Comparison of ENCODE assay signal across 20 cellular contexts in the genomic region with DNA sequence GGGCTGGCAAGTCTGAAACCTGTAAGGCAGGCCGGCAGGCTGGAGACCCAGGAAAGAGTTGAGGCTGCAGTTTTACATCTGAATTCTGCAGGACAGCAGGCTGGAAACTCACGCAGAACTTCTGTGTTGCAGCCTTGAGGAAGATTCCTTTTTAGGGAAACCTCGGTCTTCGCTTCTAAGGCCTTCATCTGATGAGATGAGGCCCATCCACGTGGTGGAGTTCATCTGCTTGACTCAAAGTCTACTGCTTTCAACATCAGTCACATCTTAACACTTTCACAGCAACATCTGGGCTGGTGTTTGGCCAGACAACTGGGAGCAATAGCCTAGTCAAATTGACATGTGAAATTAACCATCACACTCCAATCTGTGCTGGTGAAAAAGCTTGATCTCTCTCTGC. TPM values are rescaled to one million over a fixed set of nuclear protein-coding genes. Genes with fewer than 3 reads are reported as not detected.
A peak's percentile ranks its signal among the peaks of the same experiment; 100 is the strongest.
DNase-seq lines count a peak whose midpoint lies in the region; ATAC-seq, FAIRE-seq and TF ChIP-seq lines count a peak whose summit lies in the region.
"Had no signal": no experiment of that assay in that cellular context is flagged by ENCODE, and none has a peak within 500 bp of the region (broad histone marks: within the 10 kb centered on the region; RNA-seq: fewer than 3 reads in every experiment).

No MANE protein-coding gene starts in this region.

- H2AK5ac ChIP-seq in mesendoderm (ENCODE audit: low read length) = no peak overlapping the region

- BruUV-seq in HCT116 (replicated peaks; lab: Mats Ljungman, UMichigan) = TSS peak; percentile 13
- no TSS peak for BruUV-seq in K562 (replicated peaks; lab: Mats Ljungman, UMichigan)

- H4K5ac ChIP-seq in mesendoderm (ENCODE audit: low read length) = no peak overlapping the region

- no peak overlapping the region for H3K4ac ChIP-seq in mesendoderm (ENCODE audit: low read depth, low read length)

- H3K27me3 ChIP-seq in HCT116 (ENCODE audit: insufficient read depth, low read length) (no peaks in the 10 kb centered on the region), K562 (ENCODE audit: control insufficient read depth in 2 of 2, insufficient read depth in 2 of 2, low read length in 2 of 2) (peaks cover 40 to 59% of the 10 kb centered on the region in 2 experiments; a peak in 4 of 5 replicates), spleen (replicated peaks in 1 of 7) (no peaks in the 10 kb centered on the region), mesendoderm (ENCODE audit: insufficient read depth, low read length, poor library complexity) (no peaks in the 10 kb centered on the region)
- H3K27me3 ChIP-seq: BLaER1 had no signal

- peaks cover 0 to 13% of the 10 kb centered on the region in 2 experiments; a peak in 1 of 4 replicates for H3K36me3 ChIP-seq in HCT116 (ENCODE audit: control insufficient read depth in 1 of 2, insufficient read depth in 2 of 2, low read length in 2 of 2)
- H3K36me3 ChIP-seq in K562 (ENCODE audit: control insufficient read depth, insufficient read depth, low read length) = no peaks in the 10 kb centered on the region
- H3K36me3 ChIP-seq in spleen = peaks cover 0 to 88% (median 16%) of the 10 kb centered on the region in 6 donors
- H3K36me3 ChIP-seq in mesendoderm (ENCODE audit: control insufficient read depth, insufficient read depth, low read length) = no peaks in the 10 kb centered on the region
- H3K36me3 ChIP-seq: BLaER1 had no signal

- H2AFZ ChIP-seq in HCT116 (ENCODE audit: low read depth, low read length, poor library complexity, severe bottlenecking) (no peak overlapping the region), K562 (ENCODE audit: low read depth, low read length) (no peak overlapping the region)
- H2AFZ ChIP-seq: GM23248 had no signal

- no peaks in the 10 kb centered on the region for H3K79me1 ChIP-seq in mesendoderm (ENCODE audit: low read length)

- POLR2A ChIA-PET in A549 (lab: Yijun Ruan, JAX) (interaction anchor here (2.0 kb wide), 1 partner anchor 58 kb away, joined by 5 read pairs; no protein-coding TSS in a partner anchor), HCT116 (lab: Charles Lee) (no interaction called here), K562 (lab: Yijun Ruan, JAX) (no interaction called here)

- no peak overlapping the region for H2BK5ac ChIP-seq in mesendoderm (ENCODE audit: low read length)

- H3K9me3 ChIP-seq in A549 (no peaks in the 10 kb centered on the region), HCT116 (ENCODE audit: control insufficient read depth in 1 of 2, insufficient read depth in 1 of 2, low read depth in 1 of 2, low read length in 2 of 2) (no peaks in the 10 kb centered on the region), K562 (replicated peaks; ENCODE audit: control insufficient read depth, insufficient read depth, low read depth, low read length) (no peaks in the 10 kb centered on the region), spleen (no peaks in the 10 kb centered on the region)
- H3K9me3 ChIP-seq: BLaER1, Caco-2 had no signal

- no peak for TF ChIP-seq RAD21 in A549 (conservative IDR thresholded peaks at IDR 0.05 in 1 of 2, IDR thresholded peaks at IDR 0.05 in 1 of 2)
- TF ChIP-seq RAD21 in HCT116 (IDR thresholded peaks at IDR 0.05; ENCODE audit: low read depth) = no peak
- no peak for TF ChIP-seq RAD21 in K562 (CRISPR knock-in tag; conservative IDR thresholded peaks at IDR 0.05 in 1 of 2, IDR thresholded peaks at IDR 0.05 in 1 of 2)

- WGBS in A549 (ENCODE audit: missing lambda C conversion rate) = 84% methylated on average over 5 of the region's 5 CpGs
- WGBS in K562 (ENCODE audit: insufficient coverage, low coverage, missing lambda C conversion rate) = 4% methylated on average over 5 of the region's 5 CpGs
- WGBS in spleen, 5 donors = 81 to 91% (median 88%) methylated on average over 5 of the region's 5 CpGs
- no CpG with 5 or more reads among the region's 5 CpGs for WGBS in mesendoderm (ENCODE audit: extremely low coverage, insufficient coverage, low lambda C conversion rate)

- RAD21 ChIA-PET in HCT116 (lab: Charles Lee; ENCODE audit: low non-redundant PET in 1 of 2, low total read pairs in 2 of 2, uncharacterized antibody in 2 of 2, unreplicated experiment in 2 of 2) = no interaction called here

- DNase-seq in A549 (ENCODE audit: low read depth in 1 of 2, low spot score in 1 of 2) (no peak), HCT116 (ENCODE audit: low read depth, low spot score) (no peak), K562 (ENCODE audit: extremely low read depth in 1 of 4, low spot score in 3 of 4) (no peak), spleen (peak; percentile 6), cerebellar cortex (ENCODE audit: low spot score) (no peak), mesendoderm (no peak)
- DNase-seq: Caco-2; CD4-positive, CD25-positive, alpha-beta regulatory T cell; CD8-positive, alpha-beta T cell; DMS153; DND-41; GM23248; H7; HCEC 1CT; HFFc6 had no signal

- in situ Hi-C loops in K562 (cut with MboI) = no loop called here

- H4K8ac ChIP-seq in mesendoderm (ENCODE audit: low read depth, low read length) = no peak overlapping the region

- TF ChIP-seq EP300 in A549 (IDR thresholded peaks at IDR 0.05) (no peak), K562 (IDR thresholded peaks at IDR 0.05; ENCODE audit: low read length) (no peak)

- H3K9me1 ChIP-seq in K562 (ENCODE audit: control insufficient read depth, insufficient read depth, low read length) = peaks cover 5% of the 10 kb centered on the region

- TF ChIP-seq CTCF in A549 (IDR thresholded peaks at IDR 0.05) (no peak), HCT116 (IDR thresholded peaks at IDR 0.05 in 2 of 3, conservative IDR thresholded peaks at IDR 0.05 in 1 of 3; ENCODE audit: borderline replicate concordance in 1 of 3, insufficient read depth in 1 of 3, low read depth in 2 of 3, low read length in 2 of 3) (no peak), K562 (IDR thresholded peaks at IDR 0.05 in 2 of 3, conservative IDR thresholded peaks at IDR 0.05 in 1 of 3; ENCODE audit: insufficient read depth in 2 of 3, low read depth in 1 of 3, low read length in 3 of 3) (no peak), spleen (IDR thresholded peaks at IDR 0.05 in 8 of 11, conservative IDR thresholded peaks at IDR 0.05 in 3 of 11) (no peak)

- no peak overlapping the region for H2BK120ac ChIP-seq in mesendoderm (ENCODE audit: low read depth, low read length)

- FAIRE-seq in A549 (lab: Jason Lieb, UNC) = no peak
- no peak for FAIRE-seq in K562 (lab: Jason Lieb, UNC)
- FAIRE-seq: G401.6, GM12892, H1 had no signal

- no peak overlapping the region for H3K56ac ChIP-seq in mesendoderm (ENCODE audit: low read length)

- TF ChIP-seq POLR2A in A549 (IDR thresholded peaks at IDR 0.05; ENCODE audit: low read length) (no peak), HCT116 (IDR thresholded peaks at IDR 0.05; ENCODE audit: borderline replicate concordance, extremely low read depth, insufficient read depth, insufficient read length) (no peak), K562 (conservative IDR thresholded peaks at IDR 0.05) (no peak), spleen (IDR thresholded peaks at IDR 0.05) (no peak)

- H3K27ac ChIP-seq in A549 = peak overlapping the region; percentile 12 to 65; a peak in 4 of 6 replicates
- no peak overlapping the region for H3K27ac ChIP-seq in HCT116 (ENCODE audit: low read depth, low read length)
- H3K27ac ChIP-seq in K562 (ENCODE audit: extremely low read depth, low read depth, low read length) = no peak overlapping the region
- no peak overlapping the region for H3K27ac ChIP-seq in spleen
- H3K27ac ChIP-seq in mesendoderm (ENCODE audit: low read depth, low read length) = no peak overlapping the region
- H3K27ac ChIP-seq: BLaER1, C4-2B, GM23248 had no signal

- H3K18ac ChIP-seq in mesendoderm (ENCODE audit: low read length) = no peak overlapping the region

- H3K9ac ChIP-seq in HCT116 (ENCODE audit: low read length) = no peak overlapping the region
- H3K9ac ChIP-seq in K562 (ENCODE audit: insufficient read depth in 1 of 2, low read depth in 2 of 2, low read length in 2 of 2) = no peak overlapping the region
- no peak overlapping the region for H3K9ac ChIP-seq in mesendoderm (ENCODE audit: low read length)
- H3K9ac ChIP-seq: BLaER1, GM23248 had no signal

- H3K4me2 ChIP-seq in A549 (no peak overlapping the region), HCT116 (ENCODE audit: low read length) (no peak overlapping the region), K562 (ENCODE audit: insufficient read depth, low read length) (no peak overlapping the region), mesendoderm (ENCODE audit: low read length) (no peak overlapping the region)
- H3K4me2 ChIP-seq: BLaER1 had no signal

- ATAC-seq in A549 (no peak), HCT116 (no peak), K562 (no peak)
- ATAC-seq: CD8-positive, alpha-beta T cell had no signal

- no peaks in the 10 kb centered on the region for H4K20me1 ChIP-seq in HCT116 (ENCODE audit: insufficient read depth)
- H4K20me1 ChIP-seq in K562 (replicated peaks; ENCODE audit: control insufficient read depth, insufficient read depth, low read length) = 0 out of 2 replicates have a peak, but pooled peaks cover 9% of the 10 kb centered on the region
- H4K20me1 ChIP-seq: BLaER1 had no signal

- no peak overlapping the region for H3K23ac ChIP-seq in mesendoderm (ENCODE audit: low read length)

- intact Hi-C loops in HCT116 (cut with micrococcal nuclease) (no loop called here), K562 (cut with micrococcal nuclease) (no loop called here), spleen (cut with DNase I; ENCODE audit: low total_unique reads) (no loop called here)

- no peak overlapping the region for H3K4me3 ChIP-seq in A549
- no peak overlapping the region for H3K4me3 ChIP-seq in HCT116 (replicated peaks in 1 of 2; ENCODE audit: low read depth in 1 of 2, low read length in 2 of 2)
- no peak overlapping the region for H3K4me3 ChIP-seq in K562
- no peak overlapping the region for H3K4me3 ChIP-seq in spleen
- no peak overlapping the region for H3K4me3 ChIP-seq in mesendoderm (ENCODE audit: low read length)
- H3K4me3 ChIP-seq: BLaER1, GM23248 had no signal

- no peak overlapping the region for H2BK15ac ChIP-seq in mesendoderm (replicated peaks; ENCODE audit: low read depth)

- H3K9me2 ChIP-seq in HCT116 (ENCODE audit: insufficient read depth) = no peaks in the 10 kb centered on the region

- H3K79me2 ChIP-seq in HCT116 (ENCODE audit: insufficient read depth, low read length) (peaks cover 7% of the 10 kb centered on the region; the same call in 1 of the 2 replicates), K562 (ENCODE audit: control insufficient read depth, insufficient read depth, low read length) (no peaks in the 10 kb centered on the region), mesendoderm (ENCODE audit: control insufficient read depth, insufficient read depth, low read length) (no peaks in the 10 kb centered on the region)

- CTCF ChIA-PET in A549 (lab: Yijun Ruan, JAX) (interaction anchor here (1.4 kb wide), 1 partner anchor 131 kb away, joined by 3 read pairs; no protein-coding TSS in a partner anchor), HCT116 (lab: Charles Lee) (interaction anchor here (0.8 kb wide), 1 partner anchor 100 kb away, joined by 3 read pairs; no protein-coding TSS in a partner anchor), K562 (lab: Yijun Ruan, JAX; ENCODE audit: low intra/inter-chr PET ratio) (no interaction called here)

- H3K4me1 ChIP-seq in A549 (peaks cover 37% of the 10 kb centered on the region), HCT116 (ENCODE audit: control insufficient read depth in 1 of 2, insufficient read depth in 2 of 2, low read length in 2 of 2) (peaks cover 41% of the 10 kb centered on the region in 2 experiments), K562 (replicated peaks in 1 of 2; ENCODE audit: control insufficient read depth in 2 of 2, insufficient read depth in 2 of 2, low read length in 2 of 2) (peaks cover 0 to 3% of the 10 kb centered on the region in 2 experiments; a peak in 3 of 5 replicates), spleen (no peaks in the 10 kb centered on the region), mesendoderm (ENCODE audit: control insufficient read depth, low read depth, low read length) (no peaks in the 10 kb centered on the region)
- H3K4me1 ChIP-seq: BLaER1, Caco-2 had no signal

RNA-seq across cellular contexts. Expression of gene EVA1C, which starts 57.1 kb away (rescaled TPM):
- polyA plus RNA-seq in A549 (2011; rRNA removed) (41.1 and 45.5 TPM in 2 replicates), A549 (2017; fragmentation: RNase III; extraction: RNeasy Plus Mini Kit Qiagen cat#74134 plus additional on column Dnase treatment) (42.3 to 50.4 TPM (median 48.0 TPM) in 3 replicates), K562 (2011; rRNA removed) (not detected in 2 replicates), K562 (2014; fragmentation: Illumina TruSeq; extraction: Trizol) (not detected in 2 replicates), K562 (2014; fragmentation: Nextera tagmentation; extraction: Ambion mirVana) (not detected), K562 (2014; rRNA removed) (not detected in 2 replicates), spleen (10 to 100 TPM; 11.9 to 18.2 (median 16.2) TPM)
- polyA plus RNA-seq in A549 (2012; cell fraction: cytosol; rRNA removed) = 14.5 and 15.7 TPM in 2 replicates
- polyA plus RNA-seq in A549 (2012; cell fraction: nucleus; rRNA removed) = 13.0 and 15.6 TPM in 2 replicates
- polyA minus RNA-seq in A549 (2011; rRNA and poly(A)+ RNA removed) = 22.8 and 29.4 TPM in 2 replicates
- total RNA-seq in HCT116 (2021; ENCODE audit: unreplicated experiment) (29.3 TPM), K562 (2014; rRNA removed) (not detected in 2 replicates), K562 (2014; rRNA removed; fragmentation: Illumina TruSeq; extraction: Trizol) (not detected in 2 replicates), K562 (2015; rRNA removed; fragmentation: Illumina TruSeq; extraction: Trizol) (not detected in 2 replicates), K562 (2021) (0.22 TPM in 1 of 2 replicates, not detected in the other), spleen (10 to 100 TPM; 19.3 to 39.4 (median 28.7) TPM)
- 13.5 and 14.9 TPM in 2 replicates for polyA plus RNA-seq in HCT116 (2012)
- total RNA-seq in K562 (2011; cell fraction: chromatin; rRNA removed; ENCODE audit: low replicate concordance) = not detected in 2 replicates
- total RNA-seq in K562 (2011; cell fraction: nucleolus; rRNA removed) = not detected in 2 replicates
- not detected in 2 replicates for total RNA-seq in K562 (2011; cell fraction: nucleoplasm; rRNA removed)
- polyA plus RNA-seq in K562 (2011; cell fraction: cytosol; rRNA removed) = not detected in 2 replicates
- not detected in 2 replicates for polyA plus RNA-seq in K562 (2011; cell fraction: nucleus; rRNA removed)
- not detected in 2 replicates for polyA plus RNA-seq in K562 (2012)
- not detected in 2 replicates for polyA minus RNA-seq in K562 (2011; rRNA and poly(A)+ RNA removed)
- polyA minus RNA-seq in K562 (2011; cell fraction: cytosol; rRNA and poly(A)+ RNA removed) = 1.6 and 2.0 TPM in 2 replicates
- polyA minus RNA-seq in K562 (2011; cell fraction: nucleus; rRNA and poly(A)+ RNA removed) = not detected in 2 replicates
- 0.60 TPM for polyA plus RNA-seq in mesendoderm (2013, experiment 1 of 2)
- 0.80 TPM for polyA plus RNA-seq in mesendoderm (2013, experiment 2 of 2)
- total RNA-seq: Caco-2 had no signal

Comparison
In these comparisons a context has a peak if more than half of its experiments do, and no peak if none do; other contexts are left out.
1. H3K27ac ChIP-seq: peak in A549 (2 of 2); none in HCT116 (single experiment), K562 (single experiment), spleen (0 of 8) and mesendoderm (single experiment).
2. RNA of gene EVA1C, which starts 57.1 kb away (total RNA-seq): 29.3 TPM in HCT116 (single experiment) and 19.3 to 39.4 TPM in spleen; 0.22 TPM in K562; every median in the first group is over 10 times any median in the second.